Comparison of ENCODE assay signal across 1 cellular context in genomic region chrX:16931855-16932254, GRCh38.
TF ChIP-seq lines count a peak whose summit lies in the region.

No MANE protein-coding gene starts in this region.

TF ChIP-seq in GM23338, 12 proteins besides CTCF, POLR2A, EP300 and RAD21:
- no peak for TF ChIP-seq ZNF462 (CRISPR knock-in tag; IDR thresholded peaks at IDR 0.05)
- TF ChIP-seq ETS1 (IDR thresholded peaks at IDR 0.05): no peak
- TF ChIP-seq POLR2AphosphoS5 (IDR thresholded peaks at IDR 0.05; ENCODE audit: low read depth): no peak
- no peak for TF ChIP-seq JUNB (IDR thresholded peaks at IDR 0.05; ENCODE audit: unreplicated experiment)
